ENCODE assay signal across 8 cellular contexts in genomic region chr1:198936371-198937083, GRCh38.
DNase-seq lines count a peak whose midpoint lies in the region; TF ChIP-seq lines count a peak whose summit lies in the region.

No MANE protein-coding gene starts in this region.

- WGBS in esophagus muscularis mucosa, result 5% methylated on average over 6 of the region's 6 CpGs

- H3K36me3 ChIP-seq in esophagus muscularis mucosa (no peaks in the 10 kb centered on the region), neutrophil (no peaks in the 10 kb centered on the region)

- no peaks in the 10 kb centered on the region for H3K27me3 ChIP-seq in esophagus muscularis mucosa
- H3K27me3 ChIP-seq in neutrophil, result no peaks in the 10 kb centered on the region

- intact Hi-C loops in esophagus muscularis mucosa (cut with DNase I), result no loop called here

- H3K4me3 ChIP-seq in GM12864 (ENCODE audit: low read depth, low read length) (peak overlapping the region; percentile 80), esophagus muscularis mucosa (peak overlapping the region; percentile 46 to 66 (median 54)), neutrophil (ENCODE audit: low read depth in 1 of 2, low read length in 1 of 2) (peak overlapping the region; percentile 29 to 49)

- TF ChIP-seq EP300 in esophagus muscularis mucosa (IDR thresholded peaks at IDR 0.05), result no peak

- H3K9me3 ChIP-seq in esophagus muscularis mucosa (no peaks in the 10 kb centered on the region), neutrophil (no peaks in the 10 kb centered on the region)

- H3K4me1 ChIP-seq in esophagus muscularis mucosa (peaks cover 0 to 27% (median 21%) of the 10 kb centered on the region in 4 donors), neutrophil (ENCODE audit: control insufficient read depth in 1 of 2, insufficient read depth in 1 of 2, low read depth in 1 of 2, low read length in 1 of 2) (peaks cover 47 to 54% of the 10 kb centered on the region in 2 experiments)

- TF ChIP-seq POLR2A in esophagus muscularis mucosa (IDR thresholded peaks at IDR 0.05; ENCODE audit: low read depth), result no peak

- DNase-seq in ACHN (peak; percentile 64), GM12864 (ENCODE audit: low read depth) (no peak), SK-N-DZ (ENCODE audit: low spot score) (peak; percentile 13), esophagus muscularis mucosa (ENCODE audit: extremely low spot score) (no peak), ureter (ENCODE audit: low spot score) (no peak), occipital lobe (lab: John Stamatoyannopoulos, UW) (no peak)
- no peak for DNase-seq in activated CD4-positive, CD25-positive, alpha-beta regulatory T cell treated with anti-CD3 and anti-CD28 coated beads, Interleukin-2, amount 50 U/mL, for 72 hours

- in situ Hi-C loops in ACHN (cut with HindIII; ENCODE audit: low pct_ligation_motif_present, low pct_unique_long_range_greater_than_20kb, low sequenced_read_pairs), result no loop called here

- H3K27ac ChIP-seq in esophagus muscularis mucosa (replicated peaks in 1 of 4) (peak overlapping the region; percentile 44 to 72 (median 66)), neutrophil (peak overlapping the region; percentile 46)

- no peak for TF ChIP-seq CTCF in GM12864 (IDR thresholded peaks at IDR 0.05; ENCODE audit: low read depth, low read length, missing control alignments)
- TF ChIP-seq CTCF in esophagus muscularis mucosa (IDR thresholded peaks at IDR 0.05), result no peak
- no peak for TF ChIP-seq CTCF in neutrophil (IDR thresholded peaks at IDR 0.05)

Comparison
In these comparisons a context has a peak if more than half of its experiments do, and no peak if none do; other contexts are left out.
1. DNase-seq: peak in ACHN (single experiment) and SK-N-DZ (single experiment); none in GM12864 (single experiment), esophagus muscularis mucosa (single experiment), ureter (single experiment), occipital lobe (single experiment) and activated CD4-positive, CD25-positive, alpha-beta regulatory T cell treated with anti-CD3 and anti-CD28 coated beads, Interleukin-2, amount 50 U/mL, for 72 hours (single experiment).
2. Peak in every context shown above with its lines, with median percentiles within 50 percentile points of each other: H3K4me3 ChIP-seq.